In the genomic region with DNA sequence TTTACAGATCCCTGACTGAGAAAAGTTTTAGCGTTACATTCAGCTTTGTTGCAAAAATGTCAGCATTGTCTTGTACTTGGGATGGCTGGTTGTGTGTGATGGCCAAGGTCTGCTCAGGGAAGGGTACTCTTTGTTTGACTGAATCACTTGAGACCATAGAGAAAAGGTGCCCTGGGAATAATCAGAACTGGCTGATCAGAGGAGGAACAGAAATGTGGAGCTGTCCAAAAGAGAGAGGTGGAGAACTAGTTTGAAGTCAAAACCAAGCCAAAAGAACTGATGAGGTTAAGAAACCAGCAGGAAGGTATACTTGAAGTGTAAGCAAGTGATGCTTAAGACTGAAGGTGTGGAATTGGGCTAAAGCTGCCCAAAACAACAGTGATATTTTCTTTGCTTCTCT, we compare ENCODE assay signal across 23 cellular contexts.
DNase-seq lines count a peak whose midpoint lies in the region; ATAC-seq and TF ChIP-seq lines count a peak whose summit lies in the region.
"Had no signal": no experiment of that assay in that cellular context is flagged by ENCODE, and none has a peak within 500 bp of the region (broad histone marks: within the 10 kb centered on the region; RNA-seq: fewer than 3 reads in every experiment).

No MANE protein-coding gene starts in this region.

- H3K4me3 Mint-ChIP-seq in MCF 10A (ENCODE audit: unreplicated experiment) (no peak overlapping the region), chondrocyte (ENCODE audit: unreplicated experiment) (no peak overlapping the region), neural progenitor cell (no peak overlapping the region)
- H3K4me3 Mint-ChIP-seq: stimulated activated naive CD8-positive, alpha-beta T cell treated with anti-CD3 and anti-CD28 coated beads, Interleukin-15, amount 100 ng/mL, for 72 hours had no signal

- H3K27me3 ChIP-seq in mammary epithelial cell (ENCODE audit: insufficient read depth, low read length) (no peaks in the 10 kb centered on the region), neural progenitor cell (no peaks in the 10 kb centered on the region), aorta (ENCODE audit: control insufficient read depth in 1 of 2, insufficient read depth in 2 of 2, low read length in 1 of 2) (no peaks in the 10 kb centered on the region)
- H3K27me3 ChIP-seq: BE2C, cardiac muscle cell, heart right ventricle, transverse colon had no signal

- H3K4me1 Mint-ChIP-seq in MCF 10A (ENCODE audit: insufficient read depth, unreplicated experiment), result peaks cover 6% of the 10 kb centered on the region
- peaks cover 11% of the 10 kb centered on the region for H3K4me1 Mint-ChIP-seq in chondrocyte (ENCODE audit: low read depth)
- H3K4me1 Mint-ChIP-seq in neural progenitor cell, result no peaks in the 10 kb centered on the region
- H3K4me1 Mint-ChIP-seq: stimulated activated naive CD8-positive, alpha-beta T cell treated with anti-CD3 and anti-CD28 coated beads, Interleukin-15, amount 100 ng/mL, for 72 hours had no signal

- H4K20me1 ChIP-seq in mammary epithelial cell (ENCODE audit: insufficient read depth, low read length) (no peaks in the 10 kb centered on the region), neural progenitor cell (ENCODE audit: low read depth) (no peaks in the 10 kb centered on the region)

- in situ Hi-C loops in mammary epithelial cell (cut with MboI; ENCODE audit: low sequenced_read_pairs in 2 of 2), result loop anchor here (10.0 to 25.0 kb wide), 3 partner anchors 354 to 729 kb away; a partner anchor contains a TSS

- no peaks in the 10 kb centered on the region for H3K79me2 ChIP-seq in mammary epithelial cell (ENCODE audit: insufficient read depth, low read length)
- no peaks in the 10 kb centered on the region for H3K79me2 ChIP-seq in neural progenitor cell (ENCODE audit: low read depth)

- H3K4me2 ChIP-seq in mammary epithelial cell (ENCODE audit: insufficient read depth, low read depth, low read length), result no peak overlapping the region
- no peak overlapping the region for H3K4me2 ChIP-seq in neural progenitor cell

- H3K27me3 Mint-ChIP-seq in MCF 10A (ENCODE audit: insufficient read depth, unreplicated experiment) (no peaks in the 10 kb centered on the region), chondrocyte (ENCODE audit: low read depth) (no peaks in the 10 kb centered on the region), neural progenitor cell (ENCODE audit: insufficient read depth, low read depth) (no peaks in the 10 kb centered on the region)
- H3K27me3 Mint-ChIP-seq: stimulated activated naive CD8-positive, alpha-beta T cell treated with anti-CD3 and anti-CD28 coated beads, Interleukin-15, amount 100 ng/mL, for 72 hours had no signal

- peaks cover 14% of the 10 kb centered on the region for H3K4me1 ChIP-seq in mammary epithelial cell (ENCODE audit: insufficient read depth, low read length)
- H3K4me1 ChIP-seq in neural progenitor cell, result no peaks in the 10 kb centered on the region
- H3K4me1 ChIP-seq in aorta (ENCODE audit: control insufficient read depth in 1 of 2, insufficient read depth in 2 of 2, low read length in 2 of 2), result peaks cover 0 to 6% of the 10 kb centered on the region in 2 donors
- H3K4me1 ChIP-seq: BE2C, Caco-2 had no signal

- DNase-seq in mammary epithelial cell (no peak), MCF 10A (ENCODE audit: unreplicated experiment) (no peak), chondrocyte (ENCODE audit: low spot score) (no peak), neural progenitor cell (ENCODE audit: low spot score) (no peak), aorta (no peak), D341Med (ENCODE audit: low spot score) (no peak)
- DNase-seq: 8988T; activated CD4-positive, alpha-beta T cell treated with anti-CD3 and anti-CD28 coated beads, Interleukin-2, amount 50 U/mL, for 48 hours; BE2C; Caco-2; NCI-H1417; NCI-H2171; RPMI8226; stimulated activated CD4-positive, alpha-beta T cell treated with anti-CD3 and anti-CD28 coated beads, Interleukin-4, amount 100 ng/mL, for 4 hours; stimulated activated naive CD8-positive, alpha-beta T cell treated with anti-CD3 and anti-CD28 coated beads, Interleukin-15, amount 100 ng/mL, for 72 hours; transverse colon; WERI-Rb-1 had no signal

- intact Hi-C loops in mammary epithelial cell (cut with micrococcal nuclease), result loop anchor here (2.0 to 10.0 kb wide), 7 partner anchors 194 to 746 kb away; no protein-coding TSS in a partner anchor
- intact Hi-C loops in MCF 10A (cut with micrococcal nuclease), result loop anchor here (2.0 to 10.0 kb wide), 4 partner anchors 109 to 499 kb away; no protein-coding TSS in a partner anchor
- intact Hi-C loops in aorta (cut with DNase I), result loop anchor here in 1 of 2 donors (10.0 kb wide), 1 partner anchor 721 kb away; a partner anchor contains a TSS

- POLR2A ChIA-PET in MCF 10A (lab: Yijun Ruan, JAX), result interaction anchor here (0.8 to 1.9 kb wide), 4 partner anchors 510 to 781 kb away, joined by 3 to 7 read pairs (median 3); a partner anchor contains a TSS

- peak overlapping the region; percentile 16 for H3K9ac ChIP-seq in mammary epithelial cell (ENCODE audit: insufficient read depth, low read length)
- H3K9ac ChIP-seq in neural progenitor cell, result no peak overlapping the region

- H2AFZ ChIP-seq in mammary epithelial cell (ENCODE audit: low read depth, low read length), result peak overlapping the region; percentile 52
- peak overlapping the region; percentile 38 for H2AFZ ChIP-seq in neural progenitor cell (replicated peaks)

- CTCF ChIA-PET in mammary epithelial cell (lab: Charles Lee; ENCODE audit: low non-redundant PET) (interaction anchor here (0.6 to 0.7 kb wide), 2 partner anchors 115 to 736 kb away, joined by 4 read pairs; no protein-coding TSS in a partner anchor), MCF 10A (lab: Yijun Ruan, JAX) (interaction anchor here (0.6 to 4.5 kb wide), 40 partner anchors 8 to 1255 kb away, joined by 3 to 98 read pairs (median 5); a partner anchor contains a TSS)

- no peaks in the 10 kb centered on the region for H3K36me3 Mint-ChIP-seq in MCF 10A (ENCODE audit: insufficient read depth, unreplicated experiment)
- H3K36me3 Mint-ChIP-seq in chondrocyte (ENCODE audit: low read depth), result no peaks in the 10 kb centered on the region
- no peaks in the 10 kb centered on the region for H3K36me3 Mint-ChIP-seq in neural progenitor cell

- BruUV-seq in mammary epithelial cell (replicated peaks; lab: Mats Ljungman, UMichigan) (no TSS peak), MCF 10A (replicated peaks; lab: Mats Ljungman, UMichigan) (no TSS peak)

- H3K9me3 ChIP-seq in mammary epithelial cell (replicated peaks; ENCODE audit: insufficient read depth, low read length), result no peaks in the 10 kb centered on the region
- H3K9me3 ChIP-seq in neural progenitor cell (ENCODE audit: low read depth), result no peaks in the 10 kb centered on the region
- H3K9me3 ChIP-seq in aorta (ENCODE audit: control insufficient read depth, low read length), result no peaks in the 10 kb centered on the region
- H3K9me3 ChIP-seq: BE2C, Caco-2, transverse colon had no signal

- dilution Hi-C loops in mammary epithelial cell (cut with HindIII; ENCODE audit: low sequenced_read_pairs), result no loop called here

- H3K4me3 ChIP-seq in mammary epithelial cell (replicated peaks in 1 of 3; ENCODE audit: insufficient read depth in 1 of 3, low read depth in 2 of 3, low read length in 3 of 3) (no peak overlapping the region), neural progenitor cell (no peak overlapping the region), aorta (ENCODE audit: low read length in 2 of 2) (no peak overlapping the region)
- H3K4me3 ChIP-seq: cardiac muscle cell, heart right ventricle, SK-N-MC, transverse colon had no signal

- H3F3A ChIP-seq in neural progenitor cell (ENCODE audit: low read depth), result no peaks in the 10 kb centered on the region

- H3K27ac ChIP-seq in mammary epithelial cell (ENCODE audit: insufficient read depth, low read depth, low read length) (no peak overlapping the region), neural progenitor cell (no peak overlapping the region), aorta (ENCODE audit: low read depth in 1 of 2, low read length in 2 of 2) (peak overlapping the region in 1 of 2 donors; percentile 93)
- H3K27ac ChIP-seq: cardiac muscle cell, SK-N-MC, transverse colon, WERI-Rb-1 had no signal

- TF ChIP-seq CTCF in mammary epithelial cell (conservative IDR thresholded peaks at IDR 0.05 in 1 of 2, IDR thresholded peaks at IDR 0.05 in 1 of 2; ENCODE audit: extremely low read depth in 1 of 2, insufficient read depth in 1 of 2, low read depth in 1 of 2, low read length in 2 of 2) (no peak), MCF 10A (IDR thresholded peaks at IDR 0.05; ENCODE audit: unreplicated experiment) (no peak), chondrocyte (IDR thresholded peaks at IDR 0.05) (no peak), neural progenitor cell (IDR thresholded peaks at IDR 0.05) (no peak)

- WGBS in mammary epithelial cell (ENCODE audit: low coverage, missing lambda C conversion rate), result 100% methylated on average over 1 of the region's 1 CpG
- WGBS in aorta, 2 donors, result 84 to 93% methylated on average over 1 of the region's 1 CpG

- no peak overlapping the region for H3K27ac Mint-ChIP-seq in MCF 10A (ENCODE audit: low read depth, unreplicated experiment)
- H3K27ac Mint-ChIP-seq in chondrocyte (ENCODE audit: unreplicated experiment), result peak overlapping the region; percentile 1
- H3K27ac Mint-ChIP-seq in neural progenitor cell, result no peak overlapping the region
- H3K27ac Mint-ChIP-seq: stimulated activated naive CD8-positive, alpha-beta T cell treated with anti-CD3 and anti-CD28 coated beads, Interleukin-15, amount 100 ng/mL, for 72 hours had no signal

- no peaks in the 10 kb centered on the region for H3K36me3 ChIP-seq in mammary epithelial cell (ENCODE audit: insufficient read depth, low read length)
- no peaks in the 10 kb centered on the region for H3K36me3 ChIP-seq in neural progenitor cell
- no peaks in the 10 kb centered on the region for H3K36me3 ChIP-seq in aorta (ENCODE audit: control insufficient read depth in 1 of 2, insufficient read depth in 2 of 2, low read length in 1 of 2)
- H3K36me3 ChIP-seq: BE2C, cardiac muscle cell, heart right ventricle, transverse colon, WERI-Rb-1 had no signal

- H3K9me3 Mint-ChIP-seq in MCF 10A (ENCODE audit: unreplicated experiment) (peaks cover 9% of the 10 kb centered on the region), chondrocyte (ENCODE audit: low read depth) (peaks cover 11% of the 10 kb centered on the region), neural progenitor cell (peaks cover 6% of the 10 kb centered on the region)

- ATAC-seq in aorta (ENCODE audit: low FRiP score) (peak; percentile 7), HG03159 (IDR thresholded peaks at IDR 0.05; ENCODE audit: unreplicated experiment) (no peak), GM21723 (IDR thresholded peaks at IDR 0.05; ENCODE audit: unreplicated experiment) (no peak)
- ATAC-seq: left lobe of liver; stimulated activated naive CD8-positive, alpha-beta T cell treated with anti-CD3 and anti-CD28 coated beads, Interleukin-15, amount 100 ng/mL, for 72 hours had no signal
